In genomic region chr12:4526923-4527546, GRCh38 we compare ENCODE assay signal across 9 cellular contexts. TPM values are rescaled to one million over a fixed set of nuclear protein-coding genes. Genes with fewer than 3 reads are reported as not detected.
A peak's percentile ranks its signal among the peaks of the same experiment; 100 is the strongest.
DNase-seq lines count a peak whose midpoint lies in the region; ATAC-seq and TF ChIP-seq lines count a peak whose summit lies in the region.
"Had no signal": no experiment of that assay in that cellular context is flagged by ENCODE, and none has a peak within 500 bp of the region (broad histone marks: within the 10 kb centered on the region; RNA-seq: fewer than 3 reads in every experiment).

No MANE protein-coding gene starts in this region.

- WGBS in lung, 2 donors: 95 to 99% methylated on average over 2 of the region's 2 CpGs

- H3K36me3 ChIP-seq in adipocyte (ENCODE audit: control insufficient read depth, insufficient read depth, low read length, severe bottlenecking): peaks cover 45% of the 10 kb centered on the region
- peaks cover 3 to 4% of the 10 kb centered on the region in 2 donors for H3K36me3 ChIP-seq in lung (ENCODE audit: control insufficient read depth in 2 of 2, insufficient read depth in 2 of 2, low read length in 2 of 2)

- no peak overlapping the region for H3K9ac ChIP-seq in adipocyte (ENCODE audit: low read length)

- ATAC-seq in lung (ENCODE audit: insufficient read depth, low FRiP score) (no peak), GM18858 (IDR thresholded peaks at IDR 0.05; ENCODE audit: unreplicated experiment) (no peak)

- H3K4me3 ChIP-seq in adipocyte (ENCODE audit: low read length) (no peak overlapping the region), lung (no peak overlapping the region)

- no peaks in the 10 kb centered on the region for H3K4me1 Mint-ChIP-seq in HFFc6 (ENCODE audit: low read depth)

- peaks cover 9% of the 10 kb centered on the region for H3K36me3 Mint-ChIP-seq in HFFc6 (ENCODE audit: low read depth)

- DNase-seq in CD1c-positive myeloid dendritic cell (ENCODE audit: extremely low spot score): peak; percentile 56
- DNase-seq in HFFc6: peak; percentile 5
- peak; percentile 61 for DNase-seq in adipocyte (ENCODE audit: low read depth)
- DNase-seq in lung (ENCODE audit: low spot score): no peak
- DNase-seq in NCI-H1436 treated with DMSO at 0.1 percent for 48 hours (lab: John Stamatoyannopoulos, UW): no peak
- no peak for DNase-seq in OCI-M2 (lab: John Stamatoyannopoulos, UW; ENCODE audit: unreplicated experiment)
- no peak for DNase-seq in C1 segment of cervical spinal cord (lab: John Stamatoyannopoulos, UW)
- DNase-seq: stimulated activated CD4-positive, alpha-beta T cell treated with anti-CD3 and anti-CD28 coated beads, Interleukin-15, amount 100 ng/mL, for 24 hours had no signal

- peak; percentile 87 for TF ChIP-seq CTCF in HFFc6 (IDR thresholded peaks at IDR 0.05)
- TF ChIP-seq CTCF in lung (IDR thresholded peaks at IDR 0.05; ENCODE audit: control extremely low read depth, extremely low read depth): peak; percentile 56

- H3K27me3 Mint-ChIP-seq in HFFc6 (ENCODE audit: insufficient read depth): no peaks in the 10 kb centered on the region

- H3K4me3 Mint-ChIP-seq in HFFc6: no peak overlapping the region

- no peak overlapping the region for H3K27ac Mint-ChIP-seq in HFFc6

- no peaks in the 10 kb centered on the region for H3K9me3 Mint-ChIP-seq in HFFc6

- no peak overlapping the region for H3K27ac ChIP-seq in lung (ENCODE audit: low read depth in 1 of 2, low read length in 1 of 2)

- H3K4me1 ChIP-seq in adipocyte (ENCODE audit: control insufficient read depth, insufficient read depth, low read length) (no peaks in the 10 kb centered on the region), lung (ENCODE audit: control insufficient read depth in 2 of 2, insufficient read depth in 2 of 2, low read length in 2 of 2) (no peaks in the 10 kb centered on the region)

- H3K9me3 ChIP-seq in adipocyte (ENCODE audit: control insufficient read depth, low read length) (no peaks in the 10 kb centered on the region), lung (ENCODE audit: control insufficient read depth in 2 of 2, insufficient read depth in 1 of 2, low read length in 1 of 2) (no peaks in the 10 kb centered on the region)

- H3K27me3 ChIP-seq in adipocyte (replicated peaks; ENCODE audit: control insufficient read depth, insufficient read depth, low read length) (no peaks in the 10 kb centered on the region), lung (ENCODE audit: control insufficient read depth, insufficient read depth) (no peaks in the 10 kb centered on the region)

RNA-seq across cellular contexts. Expression of gene RAD51AP1, which starts 11.7 kb away (rescaled TPM):
- total RNA-seq in HFFc6 (2021; fragmentation: NEBNext Ultra II Directional; extraction: Animal tissue kit (Norgen Biotek cat#: 25700)): 10 to 100 TPM in 5 of 6 experiments, 1 to 10 TPM in 1; 9.3 to 20.2 (median 18.0) TPM
- total RNA-seq in lung: 1 to 10 TPM; 4.0 to 6.9 TPM
- polyA plus RNA-seq in lung: 1 to 10 TPM; 2.1 to 3.0 TPM

RNA-seq across cellular contexts. Expression of gene DYRK4, which starts 35.0 kb away (rescaled TPM):
- total RNA-seq in HFFc6 (2021; fragmentation: NEBNext Ultra II Directional; extraction: Animal tissue kit (Norgen Biotek cat#: 25700)): 10 to 100 TPM; 35.4 to 47.0 (median 41.1) TPM
- 10 to 100 TPM; 27.8 to 32.1 TPM for total RNA-seq in lung
- polyA plus RNA-seq in lung: 10 to 100 TPM; 30.5 to 80.2 TPM

Comparison
In these comparisons a context has a peak if more than half of its experiments do, and no peak if none do; other contexts are left out.
1. DNase-seq: peak in CD1c-positive myeloid dendritic cell (single experiment), HFFc6 (single experiment) and adipocyte (single experiment); none in lung (single experiment), NCI-H1436 treated with DMSO at 0.1 percent for 48 hours (single experiment), OCI-M2 (single experiment) and C1 segment of cervical spinal cord (0 of 14).